ENCODE assay signal across 1 cellular context in the genomic region with DNA sequence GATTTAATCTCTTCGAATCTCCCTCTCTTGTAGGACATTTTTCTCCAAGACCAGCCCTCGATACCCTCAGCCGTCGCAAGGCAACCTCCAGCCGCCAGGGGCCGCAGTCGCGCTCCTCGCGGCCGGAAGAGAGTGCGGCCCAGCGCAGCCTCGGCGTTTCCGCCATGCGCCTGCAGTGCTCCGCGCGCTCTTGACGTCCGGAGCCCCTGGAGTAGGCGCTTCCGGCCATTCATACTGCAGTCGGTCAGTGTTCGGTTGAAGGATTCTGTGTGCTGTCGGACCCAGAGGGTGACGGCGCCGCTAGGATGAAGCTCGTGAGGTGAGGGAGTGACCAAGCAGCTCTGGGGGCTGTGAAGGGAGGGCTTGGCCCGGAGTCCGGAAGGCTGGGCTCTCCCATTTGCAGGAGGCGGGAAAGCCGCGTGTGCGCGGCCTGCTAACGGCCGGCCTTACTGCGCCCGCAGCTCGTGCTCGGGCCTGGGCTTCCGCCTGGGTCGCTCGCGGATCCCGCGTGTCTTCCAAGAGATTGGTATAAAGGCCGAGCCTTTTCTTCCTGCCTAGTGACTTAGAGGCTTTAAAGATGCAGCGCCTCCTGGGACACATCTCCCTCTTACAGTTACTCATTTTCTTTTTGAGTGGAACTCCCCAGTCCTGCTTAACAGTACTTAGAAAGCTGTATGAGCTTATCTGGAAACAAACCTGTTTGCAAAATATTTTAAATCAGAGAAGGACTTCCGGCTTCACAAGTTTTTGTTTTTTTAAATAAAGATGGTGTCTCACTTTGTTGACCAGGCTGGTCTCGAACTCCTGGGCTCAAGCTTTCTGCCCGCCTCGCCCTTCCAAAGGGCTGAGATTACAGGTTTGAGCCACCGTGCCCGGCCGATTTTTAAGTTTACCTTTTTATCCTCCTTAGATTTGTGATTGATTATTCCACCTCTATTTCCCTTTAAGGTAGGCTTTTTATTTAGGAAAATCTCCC.
TF ChIP-seq lines count a peak whose summit lies in the region.

A gene (plus strand): TSS at position 190 of the 976 bp plus-strand sequence. CDS start 116 bp downstream, at position 306.

TF ChIP-seq in HepG2, 621 proteins besides CTCF, POLR2A, EP300 and RAD21 (continued from another document and continues in another):
- TF ChIP-seq, protein P1, sequence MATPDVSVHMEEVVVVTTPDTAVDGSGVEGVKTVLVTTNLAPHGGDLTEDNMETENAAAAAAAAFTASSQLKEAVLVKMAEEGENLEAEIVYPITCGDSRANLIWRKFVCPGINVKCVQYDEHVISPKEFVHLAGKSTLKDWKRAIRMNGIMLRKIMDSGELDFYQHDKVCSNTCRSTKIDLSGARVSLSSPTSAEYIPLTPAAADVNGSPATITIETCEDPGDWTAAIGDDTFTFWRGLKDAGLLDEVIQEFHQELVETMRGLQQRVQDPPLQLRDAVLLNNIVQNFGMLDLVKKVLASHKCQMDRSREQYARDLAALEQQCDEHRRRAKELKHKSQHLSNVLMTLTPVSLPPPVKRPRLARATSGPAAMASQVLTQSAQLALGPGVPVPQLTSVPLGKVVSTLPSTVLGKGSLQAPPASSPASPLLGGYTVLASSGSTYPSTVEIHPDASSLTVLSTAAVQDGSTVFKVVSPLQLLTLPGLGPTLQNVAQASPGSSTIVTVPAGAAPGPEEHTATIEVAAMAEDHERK (CRISPR knock-in tag; IDR thresholded peaks at IDR 0.05; ENCODE audit: low read depth): peak; percentile 89
- TF ChIP-seq ZNF572 (CRISPR knock-in tag; IDR thresholded peaks at IDR 0.05) (no peak), PAX8 (CRISPR knock-in tag; IDR thresholded peaks at IDR 0.05; ENCODE audit: borderline replicate concordance) (peak; percentile 86; the same call in 1 of the 2 replicates), ZNF432 (CRISPR knock-in tag; IDR thresholded peaks at IDR 0.05; ENCODE audit: borderline replicate concordance) (no peak), ZNF644 (CRISPR knock-in tag; IDR thresholded peaks at IDR 0.05; ENCODE audit: low read depth) (peak; percentile 42; the same call in 1 of the 2 replicates), CBX1 (IDR thresholded peaks at IDR 0.05; ENCODE audit: low read depth) (peak; percentile 93), REXO4 (CRISPR knock-in tag; IDR thresholded peaks at IDR 0.05; ENCODE audit: borderline replicate concordance) (peak; percentile 81; the same call in 1 of the 2 replicates), KDM5A (IDR thresholded peaks at IDR 0.05; ENCODE audit: borderline replicate concordance, low read length) (peak; percentile 68), SATB2 (CRISPR knock-in tag; IDR thresholded peaks at IDR 0.05) (peak; percentile 93; the same call in 1 of the 2 replicates), MAFG (CRISPR knock-in tag; IDR thresholded peaks at IDR 0.05) (no peak), ZNF674 (CRISPR knock-in tag; IDR thresholded peaks at IDR 0.05; ENCODE audit: low read depth) (peak; percentile 92; the same call in 1 of the 2 replicates), CBX5 (CRISPR knock-in tag; IDR thresholded peaks at IDR 0.05; ENCODE audit: borderline replicate concordance) (peak; percentile 98), SMARCE1 (IDR thresholded peaks at IDR 0.05; ENCODE audit: borderline replicate concordance) (no peak), ZNF557 (CRISPR knock-in tag; IDR thresholded peaks at IDR 0.05) (peak; percentile 67; the same call in 1 of the 2 replicates), ZNF549 (CRISPR knock-in tag; IDR thresholded peaks at IDR 0.05) (peak; percentile 64; the same call in 1 of the 2 replicates), HOXA7 (CRISPR knock-in tag; IDR thresholded peaks at IDR 0.05) (no peak), ZNF17 (CRISPR knock-in tag; IDR thresholded peaks at IDR 0.05) (peak; percentile 84; the same call in 1 of the 2 replicates), NR2C2 (CRISPR knock-in tag; IDR thresholded peaks at IDR 0.05; ENCODE audit: borderline replicate concordance) (peak; percentile 73), PAWR (CRISPR knock-in tag; IDR thresholded peaks at IDR 0.05; ENCODE audit: borderline replicate concordance) (no peak), SPEN (CRISPR knock-in tag; IDR thresholded peaks at IDR 0.05; ENCODE audit: low read depth) (peak; percentile 98; the same call in 1 of the 2 replicates), FOXC1 (CRISPR knock-in tag; IDR thresholded peaks at IDR 0.05; ENCODE audit: borderline replicate concordance) (peak; percentile 91; the same call in 1 of the 2 replicates), CHCHD3 (CRISPR knock-in tag; IDR thresholded peaks at IDR 0.05) (0 out of 2 replicates have a peak, but pooled peaks have one; percentile 71), HNRNPLL (IDR thresholded peaks at IDR 0.05; ENCODE audit: low read depth, low read length, poor library complexity, severe bottlenecking) (peak; percentile 98), RBAK (CRISPR knock-in tag; IDR thresholded peaks at IDR 0.05) (peak; percentile 70; the same call in 1 of the 2 replicates), ZNF891 (CRISPR knock-in tag; IDR thresholded peaks at IDR 0.05) (peak; percentile 91), RFX3 (CRISPR knock-in tag; IDR thresholded peaks at IDR 0.05) (0 out of 2 replicates have a peak, but pooled peaks have one; percentile 26), EZH2 (conservative IDR thresholded peaks at IDR 0.05; ENCODE audit: low read depth, low read length) (no peak), SYNCRIP (IDR thresholded peaks at IDR 0.05; ENCODE audit: insufficient read depth, low read depth, low read length) (no peak)
- TF ChIP-seq, protein P2, sequence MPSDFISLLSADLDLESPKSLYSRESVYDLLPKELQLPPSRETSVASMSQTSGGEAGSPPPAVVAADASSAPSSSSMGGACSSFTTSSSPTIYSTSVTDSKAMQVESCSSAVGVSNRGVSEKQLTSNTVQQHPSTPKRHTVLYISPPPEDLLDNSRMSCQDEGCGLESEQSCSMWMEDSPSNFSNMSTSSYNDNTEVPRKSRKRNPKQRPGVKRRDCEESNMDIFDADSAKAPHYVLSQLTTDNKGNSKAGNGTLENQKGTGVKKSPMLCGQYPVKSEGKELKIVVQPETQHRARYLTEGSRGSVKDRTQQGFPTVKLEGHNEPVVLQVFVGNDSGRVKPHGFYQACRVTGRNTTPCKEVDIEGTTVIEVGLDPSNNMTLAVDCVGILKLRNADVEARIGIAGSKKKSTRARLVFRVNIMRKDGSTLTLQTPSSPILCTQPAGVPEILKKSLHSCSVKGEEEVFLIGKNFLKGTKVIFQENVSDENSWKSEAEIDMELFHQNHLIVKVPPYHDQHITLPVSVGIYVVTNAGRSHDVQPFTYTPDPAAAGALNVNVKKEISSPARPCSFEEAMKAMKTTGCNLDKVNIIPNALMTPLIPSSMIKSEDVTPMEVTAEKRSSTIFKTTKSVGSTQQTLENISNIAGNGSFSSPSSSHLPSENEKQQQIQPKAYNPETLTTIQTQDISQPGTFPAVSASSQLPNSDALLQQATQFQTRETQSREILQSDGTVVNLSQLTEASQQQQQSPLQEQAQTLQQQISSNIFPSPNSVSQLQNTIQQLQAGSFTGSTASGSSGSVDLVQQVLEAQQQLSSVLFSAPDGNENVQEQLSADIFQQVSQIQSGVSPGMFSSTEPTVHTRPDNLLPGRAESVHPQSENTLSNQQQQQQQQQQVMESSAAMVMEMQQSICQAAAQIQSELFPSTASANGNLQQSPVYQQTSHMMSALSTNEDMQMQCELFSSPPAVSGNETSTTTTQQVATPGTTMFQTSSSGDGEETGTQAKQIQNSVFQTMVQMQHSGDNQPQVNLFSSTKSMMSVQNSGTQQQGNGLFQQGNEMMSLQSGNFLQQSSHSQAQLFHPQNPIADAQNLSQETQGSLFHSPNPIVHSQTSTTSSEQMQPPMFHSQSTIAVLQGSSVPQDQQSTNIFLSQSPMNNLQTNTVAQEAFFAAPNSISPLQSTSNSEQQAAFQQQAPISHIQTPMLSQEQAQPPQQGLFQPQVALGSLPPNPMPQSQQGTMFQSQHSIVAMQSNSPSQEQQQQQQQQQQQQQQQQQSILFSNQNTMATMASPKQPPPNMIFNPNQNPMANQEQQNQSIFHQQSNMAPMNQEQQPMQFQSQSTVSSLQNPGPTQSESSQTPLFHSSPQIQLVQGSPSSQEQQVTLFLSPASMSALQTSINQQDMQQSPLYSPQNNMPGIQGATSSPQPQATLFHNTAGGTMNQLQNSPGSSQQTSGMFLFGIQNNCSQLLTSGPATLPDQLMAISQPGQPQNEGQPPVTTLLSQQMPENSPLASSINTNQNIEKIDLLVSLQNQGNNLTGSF (CRISPR knock-in tag; IDR thresholded peaks at IDR 0.05): peak; percentile 97
- TF ChIP-seq, protein P3, sequence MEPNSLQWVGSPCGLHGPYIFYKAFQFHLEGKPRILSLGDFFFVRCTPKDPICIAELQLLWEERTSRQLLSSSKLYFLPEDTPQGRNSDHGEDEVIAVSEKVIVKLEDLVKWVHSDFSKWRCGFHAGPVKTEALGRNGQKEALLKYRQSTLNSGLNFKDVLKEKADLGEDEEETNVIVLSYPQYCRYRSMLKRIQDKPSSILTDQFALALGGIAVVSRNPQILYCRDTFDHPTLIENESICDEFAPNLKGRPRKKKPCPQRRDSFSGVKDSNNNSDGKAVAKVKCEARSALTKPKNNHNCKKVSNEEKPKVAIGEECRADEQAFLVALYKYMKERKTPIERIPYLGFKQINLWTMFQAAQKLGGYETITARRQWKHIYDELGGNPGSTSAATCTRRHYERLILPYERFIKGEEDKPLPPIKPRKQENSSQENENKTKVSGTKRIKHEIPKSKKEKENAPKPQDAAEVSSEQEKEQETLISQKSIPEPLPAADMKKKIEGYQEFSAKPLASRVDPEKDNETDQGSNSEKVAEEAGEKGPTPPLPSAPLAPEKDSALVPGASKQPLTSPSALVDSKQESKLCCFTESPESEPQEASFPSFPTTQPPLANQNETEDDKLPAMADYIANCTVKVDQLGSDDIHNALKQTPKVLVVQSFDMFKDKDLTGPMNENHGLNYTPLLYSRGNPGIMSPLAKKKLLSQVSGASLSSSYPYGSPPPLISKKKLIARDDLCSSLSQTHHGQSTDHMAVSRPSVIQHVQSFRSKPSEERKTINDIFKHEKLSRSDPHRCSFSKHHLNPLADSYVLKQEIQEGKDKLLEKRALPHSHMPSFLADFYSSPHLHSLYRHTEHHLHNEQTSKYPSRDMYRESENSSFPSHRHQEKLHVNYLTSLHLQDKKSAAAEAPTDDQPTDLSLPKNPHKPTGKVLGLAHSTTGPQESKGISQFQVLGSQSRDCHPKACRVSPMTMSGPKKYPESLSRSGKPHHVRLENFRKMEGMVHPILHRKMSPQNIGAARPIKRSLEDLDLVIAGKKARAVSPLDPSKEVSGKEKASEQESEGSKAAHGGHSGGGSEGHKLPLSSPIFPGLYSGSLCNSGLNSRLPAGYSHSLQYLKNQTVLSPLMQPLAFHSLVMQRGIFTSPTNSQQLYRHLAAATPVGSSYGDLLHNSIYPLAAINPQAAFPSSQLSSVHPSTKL (CRISPR knock-in tag; IDR thresholded peaks at IDR 0.05): peak; percentile 84
- TF ChIP-seq, protein P4, sequence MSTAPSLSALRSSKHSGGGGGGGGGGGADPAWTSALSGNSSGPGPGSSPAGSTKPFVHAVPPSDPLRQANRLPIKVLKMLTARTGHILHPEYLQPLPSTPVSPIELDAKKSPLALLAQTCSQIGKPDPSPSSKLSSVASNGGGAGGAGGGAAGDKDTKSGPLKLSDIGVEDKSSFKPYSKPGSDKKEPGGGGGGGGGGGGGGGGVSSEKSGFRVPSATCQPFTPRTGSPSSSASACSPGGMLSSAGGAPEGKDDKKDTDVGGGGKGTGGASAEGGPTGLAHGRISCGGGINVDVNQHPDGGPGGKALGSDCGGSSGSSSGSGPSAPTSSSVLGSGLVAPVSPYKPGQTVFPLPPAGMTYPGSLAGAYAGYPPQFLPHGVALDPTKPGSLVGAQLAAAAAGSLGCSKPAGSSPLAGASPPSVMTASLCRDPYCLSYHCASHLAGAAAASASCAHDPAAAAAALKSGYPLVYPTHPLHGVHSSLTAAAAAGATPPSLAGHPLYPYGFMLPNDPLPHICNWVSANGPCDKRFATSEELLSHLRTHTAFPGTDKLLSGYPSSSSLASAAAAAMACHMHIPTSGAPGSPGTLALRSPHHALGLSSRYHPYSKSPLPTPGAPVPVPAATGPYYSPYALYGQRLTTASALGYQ (CRISPR knock-in tag; IDR thresholded peaks at IDR 0.05): peak; percentile 84
- TF ChIP-seq, protein P5, sequence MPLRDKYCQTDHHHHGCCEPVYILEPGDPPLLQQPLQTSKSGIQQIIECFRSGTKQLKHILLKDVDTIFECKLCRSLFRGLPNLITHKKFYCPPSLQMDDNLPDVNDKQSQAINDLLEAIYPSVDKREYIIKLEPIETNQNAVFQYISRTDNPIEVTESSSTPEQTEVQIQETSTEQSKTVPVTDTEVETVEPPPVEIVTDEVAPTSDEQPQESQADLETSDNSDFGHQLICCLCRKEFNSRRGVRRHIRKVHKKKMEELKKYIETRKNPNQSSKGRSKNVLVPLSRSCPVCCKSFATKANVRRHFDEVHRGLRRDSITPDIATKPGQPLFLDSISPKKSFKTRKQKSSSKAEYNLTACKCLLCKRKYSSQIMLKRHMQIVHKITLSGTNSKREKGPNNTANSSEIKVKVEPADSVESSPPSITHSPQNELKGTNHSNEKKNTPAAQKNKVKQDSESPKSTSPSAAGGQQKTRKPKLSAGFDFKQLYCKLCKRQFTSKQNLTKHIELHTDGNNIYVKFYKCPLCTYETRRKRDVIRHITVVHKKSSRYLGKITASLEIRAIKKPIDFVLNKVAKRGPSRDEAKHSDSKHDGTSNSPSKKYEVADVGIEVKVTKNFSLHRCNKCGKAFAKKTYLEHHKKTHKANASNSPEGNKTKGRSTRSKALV (CRISPR knock-in tag; IDR thresholded peaks at IDR 0.05): peak; percentile 91
- TF ChIP-seq, protein P6, sequence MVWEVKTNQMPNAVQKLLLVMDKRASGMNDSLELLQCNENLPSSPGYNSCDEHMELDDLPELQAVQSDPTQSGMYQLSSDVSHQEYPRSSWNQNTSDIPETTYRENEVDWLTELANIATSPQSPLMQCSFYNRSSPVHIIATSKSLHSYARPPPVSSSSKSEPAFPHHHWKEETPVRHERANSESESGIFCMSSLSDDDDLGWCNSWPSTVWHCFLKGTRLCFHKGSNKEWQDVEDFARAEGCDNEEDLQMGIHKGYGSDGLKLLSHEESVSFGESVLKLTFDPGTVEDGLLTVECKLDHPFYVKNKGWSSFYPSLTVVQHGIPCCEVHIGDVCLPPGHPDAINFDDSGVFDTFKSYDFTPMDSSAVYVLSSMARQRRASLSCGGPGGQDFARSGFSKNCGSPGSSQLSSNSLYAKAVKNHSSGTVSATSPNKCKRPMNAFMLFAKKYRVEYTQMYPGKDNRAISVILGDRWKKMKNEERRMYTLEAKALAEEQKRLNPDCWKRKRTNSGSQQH (CRISPR knock-in tag; IDR thresholded peaks at IDR 0.05; ENCODE audit: low read depth): peak; percentile 99
- TF ChIP-seq, protein P7, sequence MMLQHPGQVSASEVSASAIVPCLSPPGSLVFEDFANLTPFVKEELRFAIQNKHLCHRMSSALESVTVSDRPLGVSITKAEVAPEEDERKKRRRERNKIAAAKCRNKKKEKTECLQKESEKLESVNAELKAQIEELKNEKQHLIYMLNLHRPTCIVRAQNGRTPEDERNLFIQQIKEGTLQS (CRISPR knock-in tag; IDR thresholded peaks at IDR 0.05): peak; percentile 38; the same call in 1 of the 2 replicates
- TF ChIP-seq, protein P8, sequence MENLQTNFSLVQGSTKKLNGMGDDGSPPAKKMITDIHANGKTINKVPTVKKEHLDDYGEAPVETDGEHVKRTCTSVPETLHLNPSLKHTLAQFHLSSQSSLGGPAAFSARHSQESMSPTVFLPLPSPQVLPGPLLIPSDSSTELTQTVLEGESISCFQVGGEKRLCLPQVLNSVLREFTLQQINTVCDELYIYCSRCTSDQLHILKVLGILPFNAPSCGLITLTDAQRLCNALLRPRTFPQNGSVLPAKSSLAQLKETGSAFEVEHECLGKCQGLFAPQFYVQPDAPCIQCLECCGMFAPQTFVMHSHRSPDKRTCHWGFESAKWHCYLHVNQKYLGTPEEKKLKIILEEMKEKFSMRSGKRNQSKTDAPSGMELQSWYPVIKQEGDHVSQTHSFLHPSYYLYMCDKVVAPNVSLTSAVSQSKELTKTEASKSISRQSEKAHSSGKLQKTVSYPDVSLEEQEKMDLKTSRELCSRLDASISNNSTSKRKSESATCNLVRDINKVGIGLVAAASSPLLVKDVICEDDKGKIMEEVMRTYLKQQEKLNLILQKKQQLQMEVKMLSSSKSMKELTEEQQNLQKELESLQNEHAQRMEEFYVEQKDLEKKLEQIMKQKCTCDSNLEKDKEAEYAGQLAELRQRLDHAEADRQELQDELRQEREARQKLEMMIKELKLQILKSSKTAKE (CRISPR knock-in tag; IDR thresholded peaks at IDR 0.05; ENCODE audit: borderline replicate concordance): peak; percentile 52; the same call in 1 of the 2 replicates
